In the genomic region with DNA sequence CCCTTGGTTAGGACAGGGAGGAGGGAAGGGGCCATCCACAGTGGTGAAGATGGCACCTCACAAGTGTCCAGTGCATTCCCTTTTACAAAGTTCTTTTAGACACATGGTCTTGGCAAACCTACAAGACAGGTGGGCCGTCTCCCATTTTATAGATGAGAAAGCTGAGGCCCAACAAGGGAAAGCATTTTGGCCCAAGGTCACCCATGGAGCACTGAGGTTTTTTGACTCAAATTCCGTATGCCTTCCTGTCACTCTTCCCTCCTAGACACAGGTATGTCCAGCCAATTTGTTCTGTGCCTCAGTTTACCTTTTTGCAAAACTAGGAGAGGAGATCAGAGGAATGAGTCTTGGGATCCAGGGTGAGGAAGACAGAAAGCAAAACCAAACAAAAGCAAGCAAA, we compare ENCODE assay signal across 1 cellular context.
A peak's percentile ranks its signal among the peaks of the same experiment; 100 is the strongest.
TF ChIP-seq lines count a peak whose summit lies in the region.

No MANE protein-coding gene starts in this region.

TF ChIP-seq in K562, 482 proteins besides CTCF, POLR2A, EP300 and RAD21:
- TF ChIP-seq, protein P1, sequence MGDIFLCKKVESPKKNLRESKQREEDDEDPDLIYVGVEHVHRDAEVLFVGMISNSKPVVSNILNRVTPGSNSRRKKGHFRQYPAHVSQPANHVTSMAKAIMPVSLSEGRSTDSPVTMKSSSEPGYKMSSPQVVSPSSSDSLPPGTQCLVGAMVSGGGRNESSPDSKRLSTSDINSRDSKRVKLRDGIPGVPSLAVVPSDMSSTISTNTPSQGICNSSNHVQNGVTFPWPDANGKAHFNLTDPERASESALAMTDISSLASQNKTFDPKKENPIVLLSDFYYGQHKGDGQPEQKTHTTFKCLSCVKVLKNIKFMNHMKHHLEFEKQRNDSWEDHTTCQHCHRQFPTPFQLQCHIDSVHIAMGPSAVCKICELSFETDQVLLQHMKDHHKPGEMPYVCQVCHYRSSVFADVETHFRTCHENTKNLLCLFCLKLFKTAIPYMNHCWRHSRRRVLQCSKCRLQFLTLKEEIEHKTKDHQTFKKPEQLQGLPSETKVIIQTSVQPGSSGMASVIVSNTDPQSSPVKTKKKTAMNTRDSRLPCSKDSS (IDR thresholded peaks at IDR 0.05; ENCODE audit: low read depth, partially characterized antibody) = no peak
- TF ChIP-seq BCOR (IDR thresholded peaks at IDR 0.05) = peak; percentile 88
- no peak for TF ChIP-seq NR3C1 (CRISPR knock-in tag; IDR thresholded peaks at IDR 0.05)
- no peak for TF ChIP-seq KLF13 (tag; IDR thresholded peaks at IDR 0.05; ENCODE audit: borderline replicate concordance, low read depth)
- 0 out of 2 replicates have a peak, but pooled peaks have one; percentile 45 for TF ChIP-seq ESRRA (IDR thresholded peaks at IDR 0.05; ENCODE audit: borderline replicate concordance, low read depth)
- TF ChIP-seq KDM1A (IDR thresholded peaks at IDR 0.05) = 0 out of 4 replicates have a peak, but pooled peaks of 1 of the 2 experiments have one; percentile 26
- peak; percentile 53 for TF ChIP-seq RBM25 (IDR thresholded peaks at IDR 0.05; ENCODE audit: low read depth, low read length, severe bottlenecking)
- no peak for TF ChIP-seq CHCHD3 (CRISPR knock-in tag; IDR thresholded peaks at IDR 0.05)
